Comparison of ENCODE assay signal across 10 cellular contexts in genomic region chr3:178434206-178434805, GRCh38.
A peak's percentile ranks its signal among the peaks of the same experiment; 100 is the strongest.
DNase-seq lines count a peak whose midpoint lies in the region; ATAC-seq, FAIRE-seq and TF ChIP-seq lines count a peak whose summit lies in the region.
"Had no signal": no experiment of that assay in that cellular context is flagged by ENCODE, and none has a peak within 500 bp of the region (broad histone marks: within the 10 kb centered on the region; RNA-seq: fewer than 3 reads in every experiment).

No MANE protein-coding gene starts in this region.

- peak; percentile 44; the same call in 1 of the 3 replicates for ATAC-seq in SK-N-SH treated with all-trans-retinoic acid at 6 μM for 48 hours
- ATAC-seq in GM21360 (IDR thresholded peaks at IDR 0.05; ENCODE audit: unreplicated experiment), result no peak

- FAIRE-seq in islet of Langerhans (lab: Jason Lieb, UNC), result peak; percentile 94
- FAIRE-seq: pancreas had no signal

- DNase-seq in EH (ENCODE audit: low read depth) (peak; percentile 31), T-helper 1 cell (no peak), germinal center (ENCODE audit: low spot score) (no peak)
- DNase-seq in stimulated activated CD4-positive, alpha-beta T cell treated with anti-CD3 and anti-CD28 coated beads, Interleukin-15, amount 100 ng/mL, for 24 hours, result no peak
- DNase-seq: effector memory CD4-positive, alpha-beta T cell; pancreas had no signal

- peak; percentile 50 for TF ChIP-seq CTCF in LNCAP (IDR thresholded peaks at IDR 0.05)

TF ChIP-seq in SK-N-SH treated with all-trans-retinoic acid at 6 μM for 48 hours, 23 proteins besides CTCF, POLR2A, EP300 and RAD21:
- TF ChIP-seq OSR1 (CRISPR knock-in tag; IDR thresholded peaks at IDR 0.05) (no peak), PPARA (CRISPR knock-in tag; IDR thresholded peaks at IDR 0.05; ENCODE audit: borderline replicate concordance) (no peak), CREB5 (CRISPR knock-in tag; IDR thresholded peaks at IDR 0.05; ENCODE audit: low read depth) (no peak), ZFP3 (CRISPR knock-in tag; IDR thresholded peaks at IDR 0.05) (no peak), ISL1 (CRISPR knock-in tag; IDR thresholded peaks at IDR 0.05) (no peak), PATZ1 (CRISPR knock-in tag; IDR thresholded peaks at IDR 0.05; ENCODE audit: borderline replicate concordance) (no peak), GLIS3 (CRISPR knock-in tag; IDR thresholded peaks at IDR 0.05) (no peak), CSRNP3 (CRISPR knock-in tag; IDR thresholded peaks at IDR 0.05) (no peak), CSDC2 (CRISPR knock-in tag; IDR thresholded peaks at IDR 0.05) (no peak), ZNF565 (CRISPR knock-in tag; conservative IDR thresholded peaks at IDR 0.05; ENCODE audit: low read depth) (no peak), ARNTL (CRISPR knock-in tag; IDR thresholded peaks at IDR 0.05; ENCODE audit: borderline replicate concordance, low read depth) (no peak), ZC3H10 (CRISPR knock-in tag; IDR thresholded peaks at IDR 0.05) (no peak), ZNF70 (CRISPR knock-in tag; IDR thresholded peaks at IDR 0.05) (no peak), RARB (CRISPR knock-in tag; IDR thresholded peaks at IDR 0.05) (no peak), TCF4 (CRISPR knock-in tag; IDR thresholded peaks at IDR 0.05; ENCODE audit: borderline replicate concordance) (no peak)
